In the genomic region with DNA sequence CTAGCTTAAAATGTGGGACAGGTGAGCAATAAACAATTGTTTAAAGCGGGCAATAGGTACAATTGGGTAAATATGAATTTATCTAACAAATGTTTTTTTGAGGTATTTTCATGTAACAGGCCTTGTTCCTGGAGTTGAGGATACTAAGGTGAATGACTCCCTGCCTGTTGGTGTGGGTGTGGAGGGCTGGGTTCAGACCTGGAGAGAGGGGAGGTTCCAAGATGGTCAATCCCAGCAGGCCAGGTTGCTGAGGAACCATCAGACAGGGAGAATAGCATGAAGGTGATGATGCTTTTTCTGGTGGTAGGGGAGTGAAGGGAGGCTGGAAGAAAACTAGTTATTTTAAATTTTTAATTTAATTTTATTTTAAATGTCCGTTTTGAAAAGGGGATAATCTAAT, we compare ENCODE assay signal across 23 cellular contexts. TPM values are rescaled to one million over a fixed set of nuclear protein-coding genes. Genes with fewer than 3 reads are reported as not detected.
DNase-seq lines count a peak whose midpoint lies in the region; ATAC-seq and TF ChIP-seq lines count a peak whose summit lies in the region.
"Had no signal": no experiment of that assay in that cellular context is flagged by ENCODE, and none has a peak within 500 bp of the region (broad histone marks: within the 10 kb centered on the region; RNA-seq: fewer than 3 reads in every experiment).

No MANE protein-coding gene starts in this region.

- peaks cover 11% of the 10 kb centered on the region for H3K36me3 Mint-ChIP-seq in stimulated activated naive CD8-positive, alpha-beta T cell treated with anti-CD3 and anti-CD28 coated beads, Interleukin-15, Interleukin-2, amounts not matched to agents 100 ng/mL and 50 ng/mL, for 24 hours (ENCODE audit: low read depth)
- H3K36me3 Mint-ChIP-seq in WTC11 (no peaks in the 10 kb centered on the region), MCF 10A (ENCODE audit: insufficient read depth, unreplicated experiment) (no peaks in the 10 kb centered on the region)
- peaks cover 10% of the 10 kb centered on the region for H3K36me3 Mint-ChIP-seq in dendritic cell treated with granulocyte-macrophage colony-stimulating factor and Interleukin-4, amounts not matched to agents 40 ng/mL and 50 ng/mL, for 4 days (ENCODE audit: low read depth)

- H3K27me3 ChIP-seq in hepatocyte (no peaks in the 10 kb centered on the region), heart right ventricle (no peaks in the 10 kb centered on the region)
- H3K27me3 ChIP-seq: neural progenitor cell had no signal

- no TSS peak for BruUV-seq in MCF 10A (replicated peaks; lab: Mats Ljungman, UMichigan)

- no peaks in the 10 kb centered on the region for H3K9me3 Mint-ChIP-seq in stimulated activated naive CD8-positive, alpha-beta T cell treated with anti-CD3 and anti-CD28 coated beads, Interleukin-15, Interleukin-2, amounts not matched to agents 100 ng/mL and 50 ng/mL, for 24 hours
- H3K9me3 Mint-ChIP-seq in WTC11, result no peaks in the 10 kb centered on the region
- no peaks in the 10 kb centered on the region for H3K9me3 Mint-ChIP-seq in dendritic cell treated with granulocyte-macrophage colony-stimulating factor and Interleukin-4, amounts not matched to agents 40 ng/mL and 50 ng/mL, for 4 days
- no peaks in the 10 kb centered on the region for H3K9me3 Mint-ChIP-seq in MCF 10A (ENCODE audit: unreplicated experiment)

- no peak for ATAC-seq in stimulated activated naive CD8-positive, alpha-beta T cell treated with anti-CD3 and anti-CD28 coated beads, Interleukin-15, Interleukin-2, amounts not matched to agents 100 U/mL and 50 U/mL, for 24 hours
- ATAC-seq in WTC11, result peak; percentile 70
- no peak for ATAC-seq in heart right ventricle
- ATAC-seq: left ventricle myocardium superior; stimulated activated naive B cell treated with anti-CD40 and anti-IgM and Interleukin-4, amounts not matched to agents 10 μg/mL and 1 μg/mL and 100 μg/mL, for 72 hours had no signal

- no peaks in the 10 kb centered on the region for H3K27me3 Mint-ChIP-seq in stimulated activated naive CD8-positive, alpha-beta T cell treated with anti-CD3 and anti-CD28 coated beads, Interleukin-15, Interleukin-2, amounts not matched to agents 100 ng/mL and 50 ng/mL, for 24 hours
- H3K27me3 Mint-ChIP-seq in WTC11 (ENCODE audit: low read depth) (no peaks in the 10 kb centered on the region), MCF 10A (ENCODE audit: insufficient read depth, unreplicated experiment) (no peaks in the 10 kb centered on the region)
- H3K27me3 Mint-ChIP-seq in dendritic cell treated with granulocyte-macrophage colony-stimulating factor and Interleukin-4, amounts not matched to agents 40 ng/mL and 50 ng/mL, for 4 days, result no peaks in the 10 kb centered on the region
- H3K27me3 Mint-ChIP-seq: stimulated activated naive B cell treated with anti-CD40 and anti-IgM and Interleukin-4, amounts not matched to agents 10 μg/mL and 1 μg/mL and 100 μg/mL, for 72 hours had no signal

- H3K9me2 ChIP-seq in hepatocyte (replicated peaks; ENCODE audit: insufficient read depth), result no peaks in the 10 kb centered on the region

- H3K4me2 ChIP-seq in hepatocyte, result no peak overlapping the region
- H3K4me2 ChIP-seq: KMS-11, neural progenitor cell had no signal

- no peaks in the 10 kb centered on the region for H3K79me2 ChIP-seq in hepatocyte

- no peak for TF ChIP-seq CTCF in WTC11 (IDR thresholded peaks at IDR 0.05)
- TF ChIP-seq CTCF in hepatocyte (IDR thresholded peaks at IDR 0.05; ENCODE audit: poor library complexity), result no peak
- no peak for TF ChIP-seq CTCF in MCF 10A (IDR thresholded peaks at IDR 0.05; ENCODE audit: unreplicated experiment)
- no peak for TF ChIP-seq CTCF in heart right ventricle (IDR thresholded peaks at IDR 0.05)

- DNase-seq in stimulated activated naive CD8-positive, alpha-beta T cell treated with anti-CD3 and anti-CD28 coated beads, Interleukin-15, Interleukin-2, amounts not matched to agents 100 U/mL and 50 U/mL, for 24 hours, result no peak
- DNase-seq in WTC11 (ENCODE audit: low spot score) (no peak), hepatocyte (ENCODE audit: low spot score) (no peak), MCF 10A (ENCODE audit: unreplicated experiment) (no peak), heart right ventricle (no peak)
- DNase-seq: activated CD4-positive, CD25-positive, alpha-beta regulatory T cell; DMS153; effector CD4-positive, alpha-beta T cell; foreskin fibroblast; GDM1; left ventricle myocardium superior; NCI-H146; NCI-H526; stimulated activated CD4-positive, alpha-beta T cell treated with anti-CD3 and anti-CD28 coated beads, Interleukin-2, amount 100 ng/mL, for 24 hours; stimulated activated naive B cell treated with anti-CD40 and anti-IgM and Interleukin-4, amounts not matched to agents 10 μg/mL and 1 μg/mL and 100 μg/mL, for 72 hours; T1000 had no signal

- H3K4me3 ChIP-seq in hepatocyte (no peak overlapping the region), heart right ventricle (no peak overlapping the region)
- H3K4me3 ChIP-seq: neural progenitor cell, prostate gland, SK-N-MC, thoracic aorta had no signal

- no peak overlapping the region for H2AFZ ChIP-seq in hepatocyte
- H2AFZ ChIP-seq: neural progenitor cell had no signal

- no peaks in the 10 kb centered on the region for H3K9me3 ChIP-seq in hepatocyte (ENCODE audit: low read depth)
- H3K9me3 ChIP-seq in heart right ventricle, result no peaks in the 10 kb centered on the region
- H3K9me3 ChIP-seq: prostate gland, thoracic aorta had no signal

- intact Hi-C loops in dendritic cell treated with granulocyte-macrophage colony-stimulating factor and Interleukin-4, amounts not matched to agents 40 ng/mL and 50 ng/mL, for 4 days (cut with micrococcal nuclease), result no loop called here
- intact Hi-C loops in MCF 10A (cut with micrococcal nuclease) (no loop called here), heart right ventricle (cut with DNase I) (loop anchor here in 2 of 10 donors (5.0 kb wide), 2 partner anchors 44 to 46 kb away; partner anchors contain the start of gene CDC14A (in 2 of the 2))

- WGBS in hepatocyte (ENCODE audit: low lambda C conversion rate, missing lambda C conversion rate), result 89% methylated on average over 2 of the region's 2 CpGs
- 93 to 94% methylated on average over 2 of the region's 2 CpGs for WGBS in heart right ventricle, 2 donors

- POLR2A ChIA-PET in WTC11 (lab: Charles Lee) (no interaction called here), MCF 10A (lab: Yijun Ruan, JAX) (no interaction called here)

- H3K4me3 Mint-ChIP-seq in stimulated activated naive CD8-positive, alpha-beta T cell treated with anti-CD3 and anti-CD28 coated beads, Interleukin-15, Interleukin-2, amounts not matched to agents 100 ng/mL and 50 ng/mL, for 24 hours, result no peak overlapping the region
- H3K4me3 Mint-ChIP-seq in WTC11, result no peak overlapping the region
- no peak overlapping the region for H3K4me3 Mint-ChIP-seq in dendritic cell treated with granulocyte-macrophage colony-stimulating factor and Interleukin-4, amounts not matched to agents 40 ng/mL and 50 ng/mL, for 4 days
- no peak overlapping the region for H3K4me3 Mint-ChIP-seq in MCF 10A (ENCODE audit: unreplicated experiment)
- H3K4me3 Mint-ChIP-seq: neural progenitor cell; stimulated activated naive B cell treated with anti-CD40 and anti-IgM and Interleukin-4, amounts not matched to agents 10 μg/mL and 1 μg/mL and 100 μg/mL, for 72 hours had no signal

- no peaks in the 10 kb centered on the region for H4K20me1 ChIP-seq in hepatocyte (ENCODE audit: insufficient read depth, poor library complexity, severe bottlenecking)

- H3K27ac ChIP-seq in hepatocyte, result no peak overlapping the region
- peak overlapping the region in 2 of 10 donors; percentile 16 to 73 for H3K27ac ChIP-seq in heart right ventricle
- H3K27ac ChIP-seq: KMS-11, neural progenitor cell, prostate gland, SK-N-MC, thoracic aorta had no signal

- H3K36me3 ChIP-seq in hepatocyte (replicated peaks; ENCODE audit: insufficient read depth, low read depth) (no peaks in the 10 kb centered on the region), heart right ventricle (peaks cover 0 to 8% (median 0%) of the 10 kb centered on the region in 9 donors)
- H3K36me3 ChIP-seq: neural progenitor cell, prostate gland, thoracic aorta had no signal

- CTCF ChIA-PET in WTC11 (lab: Charles Lee) (interaction anchor here (1.0 kb wide), 1 partner anchor 57 kb away, joined by 3 read pairs; no protein-coding TSS in a partner anchor), MCF 10A (lab: Yijun Ruan, JAX) (interaction anchor here (0.6 to 1.4 kb wide), 2 partner anchors 57 to 77 kb away, joined by 3 read pairs; no protein-coding TSS in a partner anchor)

- peaks cover 86% of the 10 kb centered on the region for H3K4me1 Mint-ChIP-seq in stimulated activated naive CD8-positive, alpha-beta T cell treated with anti-CD3 and anti-CD28 coated beads, Interleukin-15, Interleukin-2, amounts not matched to agents 100 ng/mL and 50 ng/mL, for 24 hours (ENCODE audit: low read depth)
- H3K4me1 Mint-ChIP-seq in WTC11 (peaks cover 28% of the 10 kb centered on the region), MCF 10A (ENCODE audit: insufficient read depth, unreplicated experiment) (peaks cover 4% of the 10 kb centered on the region)
- peaks cover 39% of the 10 kb centered on the region for H3K4me1 Mint-ChIP-seq in dendritic cell treated with granulocyte-macrophage colony-stimulating factor and Interleukin-4, amounts not matched to agents 40 ng/mL and 50 ng/mL, for 4 days (ENCODE audit: low read depth)

- H3K27ac Mint-ChIP-seq in stimulated activated naive CD8-positive, alpha-beta T cell treated with anti-CD3 and anti-CD28 coated beads, Interleukin-15, Interleukin-2, amounts not matched to agents 100 ng/mL and 50 ng/mL, for 24 hours, result peak overlapping the region; percentile 54
- H3K27ac Mint-ChIP-seq in WTC11 (peak overlapping the region; percentile 75; the same call in 1 of the 2 replicates), MCF 10A (ENCODE audit: low read depth, unreplicated experiment) (no peak overlapping the region)
- peak overlapping the region; percentile 40 for H3K27ac Mint-ChIP-seq in dendritic cell treated with granulocyte-macrophage colony-stimulating factor and Interleukin-4, amounts not matched to agents 40 ng/mL and 50 ng/mL, for 4 days
- H3K27ac Mint-ChIP-seq: neural progenitor cell; stimulated activated naive B cell treated with anti-CD40 and anti-IgM and Interleukin-4, amounts not matched to agents 10 μg/mL and 1 μg/mL and 100 μg/mL, for 72 hours had no signal

- H3K4me1 ChIP-seq in hepatocyte (ENCODE audit: insufficient read depth), result no peaks in the 10 kb centered on the region
- peaks cover 0 to 76% (median 15%) of the 10 kb centered on the region in 9 donors for H3K4me1 ChIP-seq in heart right ventricle
- H3K4me1 ChIP-seq: prostate gland had no signal

RNA-seq across cellular contexts. Expression of gene CDC14A, which starts 46.3 kb away (rescaled TPM):
- total RNA-seq in WTC11 (2021), result 8.7 to 11.1 TPM (median 10.3 TPM) in 3 replicates
- 14.5 and 16.5 TPM in 2 replicates for total RNA-seq in hepatocyte
- 5.8 and 7.3 TPM in 2 replicates for polyA plus RNA-seq in hepatocyte
- total RNA-seq in MCF 10A (2022), result 2.6 and 3.6 TPM in 2 replicates
- 1 to 10 TPM; 2.0 to 4.0 (median 3.3) TPM for total RNA-seq in heart right ventricle
- 1 to 10 TPM; 1.4 to 3.0 TPM for polyA plus RNA-seq in heart right ventricle
